ENCODE assay signal across 8 cellular contexts in the genomic region with DNA sequence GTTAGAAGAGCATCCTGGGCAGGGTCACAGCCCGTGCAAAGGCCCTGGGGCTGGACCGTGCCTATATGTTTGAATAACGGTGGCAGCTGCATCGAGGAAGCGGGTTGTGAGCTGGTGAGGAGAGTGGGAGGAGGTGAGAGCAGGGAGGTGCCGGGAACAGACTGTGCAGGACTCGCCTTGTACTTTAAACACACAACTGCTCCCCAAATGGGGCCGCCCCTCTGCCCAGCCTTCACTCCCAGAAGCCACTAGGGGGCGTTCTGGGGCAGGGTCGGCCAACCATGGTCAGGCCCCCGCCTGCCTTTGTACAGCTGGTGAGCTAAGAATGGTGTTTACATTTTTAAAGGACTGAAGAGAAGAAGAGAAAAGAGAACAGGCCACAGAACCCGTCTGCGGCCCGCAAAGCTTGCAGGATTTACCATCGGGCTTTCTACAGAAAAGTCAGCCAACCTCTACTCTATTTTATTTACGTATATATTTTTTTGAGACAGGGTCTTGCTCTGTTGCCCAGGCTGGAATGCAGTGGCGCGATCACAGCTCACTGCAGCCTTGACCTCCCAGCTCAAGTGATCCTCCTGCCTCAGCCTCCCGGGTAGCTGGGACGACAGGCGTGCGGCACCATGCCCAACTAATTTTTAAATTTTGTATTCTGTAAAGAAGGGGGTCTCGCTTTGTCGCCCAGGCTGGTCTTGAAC. TPM values are rescaled to one million over a fixed set of nuclear protein-coding genes. Genes with fewer than 3 reads are reported as not detected.
A peak's percentile ranks its signal among the peaks of the same experiment; 100 is the strongest.
DNase-seq lines count a peak whose midpoint lies in the region; ATAC-seq, FAIRE-seq and TF ChIP-seq lines count a peak whose summit lies in the region.
"Not testable (repeated sequence)": the region's sequence is repeated elsewhere in the genome, so short reads cannot be mapped to it uniquely, and the experiment has no call there.

No MANE protein-coding gene starts in this region.

- peak; percentile 45 to 64 (median 55) for TF ChIP-seq CTCF in GM12878 (IDR thresholded peaks at IDR 0.05 in 2 of 3, conservative IDR thresholded peaks at IDR 0.05 in 1 of 3; ENCODE audit: control insufficient read depth in 2 of 3, extremely low read depth in 1 of 3, insufficient read depth in 1 of 3, low read depth in 3 of 3, low read length in 3 of 3)
- TF ChIP-seq CTCF in neural cell (IDR thresholded peaks at IDR 0.05; ENCODE audit: poor library complexity, severe bottlenecking), result peak; percentile 27

- peak; percentile 81 for FAIRE-seq in GM12878 (lab: Jason Lieb, UNC)

- POLR2A ChIA-PET in GM12878 (lab: Charles Lee), result interaction anchor here (0.6 to 0.9 kb wide), 3 partner anchors 103 to 169 kb away, joined by 3 to 7 read pairs (median 4); no protein-coding TSS in a partner anchor

- not testable (repeated sequence) for H3K4me3 ChIP-seq in GM12878; neural cell (ENCODE audit: low read length)

- H3K4me1 ChIP-seq in GM12878 (ENCODE audit: control insufficient read depth, insufficient read depth, low read length), result not testable (repeated sequence)

- DNase-seq in COLO668 (lab: John Stamatoyannopoulos, UW; ENCODE audit: unreplicated experiment) (peak; percentile 4), OCI-M1 (lab: John Stamatoyannopoulos, UW) (peak; percentile 87), Right ventricle myocardium superior (peak; percentile 55)
- peak; percentile 31 to 38 for DNase-seq in activated CD4-positive, alpha-beta T cell treated with anti-CD3 and anti-CD28 coated beads, Interleukin-2, amount 50 U/mL, for 24 hours (ENCODE audit: low read depth in 1 of 2, low spot score in 1 of 2)
- not testable (repeated sequence) for DNase-seq in GM12878 (ENCODE audit: low read depth, low spot score)
- DNase-seq in stimulated activated effector memory CD8-positive, alpha-beta T cell treated with anti-CD3 and anti-CD28 coated beads, Interleukin-12 subunit alpha, Interleukin-12 subunit beta, amount 100 ng/mL, for 72 hours (ENCODE audit: low spot score in 2 of 2), result peak; percentile 39 to 76

- H3K36me3 Mint-ChIP-seq in stimulated activated effector memory CD8-positive, alpha-beta T cell treated with anti-CD3 and anti-CD28 coated beads, Interleukin-12 subunit alpha, Interleukin-12 subunit beta, amount 100 ng/mL, for 72 hours, result not testable (repeated sequence)

- TF ChIP-seq POLR2A in GM12878 (IDR thresholded peaks at IDR 0.05; ENCODE audit: low read depth, low read length), result not testable (repeated sequence)

- not testable (repeated sequence) for H3K9me3 Mint-ChIP-seq in stimulated activated effector memory CD8-positive, alpha-beta T cell treated with anti-CD3 and anti-CD28 coated beads, Interleukin-12 subunit alpha, Interleukin-12 subunit beta, amount 100 ng/mL, for 72 hours

- not testable (repeated sequence) for H3K79me2 ChIP-seq in GM12878 (ENCODE audit: control insufficient read depth, insufficient read depth, low read length)
- peaks cover 42% of the 10 kb centered on the region for H3K79me2 ChIP-seq in neural cell (replicated peaks; ENCODE audit: insufficient read depth, low read length)

- not testable (repeated sequence) for H2AFZ ChIP-seq in GM12878 (ENCODE audit: control insufficient read depth, low read depth, low read length); neural cell (ENCODE audit: low read depth, low read length)

- not testable (repeated sequence) for TF ChIP-seq EP300 in GM12878 (IDR thresholded peaks at IDR 0.05; ENCODE audit: borderline replicate concordance in 1 of 2, control insufficient read depth in 1 of 2, low read depth in 2 of 2, low read length in 2 of 2); neural cell (conservative IDR thresholded peaks at IDR 0.05; ENCODE audit: poor library complexity, severe bottlenecking)

- not testable (repeated sequence) for H3K4me2 ChIP-seq in GM12878 (ENCODE audit: control insufficient read depth, insufficient read depth); neural cell (ENCODE audit: low read length)

- peak; percentile 51 for TF ChIP-seq RAD21 in GM12878 (IDR thresholded peaks at IDR 0.05; ENCODE audit: insufficient read depth, low read depth, low read length)
- not testable (repeated sequence) for TF ChIP-seq RAD21 in neural cell (conservative IDR thresholded peaks at IDR 0.05)

- not testable (repeated sequence) for H3K4me3 Mint-ChIP-seq in stimulated activated effector memory CD8-positive, alpha-beta T cell treated with anti-CD3 and anti-CD28 coated beads, Interleukin-12 subunit alpha, Interleukin-12 subunit beta, amount 100 ng/mL, for 72 hours

- not testable (repeated sequence) for H4K20me1 ChIP-seq in GM12878 (ENCODE audit: control insufficient read depth, insufficient read depth)
- peaks cover 20% of the 10 kb centered on the region for H4K20me1 ChIP-seq in neural cell (ENCODE audit: insufficient read depth)

- in situ Hi-C loops in GM12878 (cut with MboI), result not testable (repeated sequence)

- H3F3A ChIP-seq in neural cell (ENCODE audit: insufficient read depth, low read length, poor library complexity, severe bottlenecking), result not testable (repeated sequence)

- H3K9me3 ChIP-seq in GM12878 (replicated peaks; ENCODE audit: control insufficient read depth, insufficient read depth, low read length); neural cell (ENCODE audit: low read length): not testable (repeated sequence)

- H3K9me2 ChIP-seq in neural cell (ENCODE audit: insufficient read depth, low read length), result not testable (repeated sequence)

- 41% methylated on average over 24 of the region's 24 CpGs for WGBS in GM12878 (ENCODE audit: insufficient coverage, insufficient replicate concordance, low lambda C conversion rate, missing lambda C conversion rate)

- H3K27ac Mint-ChIP-seq in stimulated activated effector memory CD8-positive, alpha-beta T cell treated with anti-CD3 and anti-CD28 coated beads, Interleukin-12 subunit alpha, Interleukin-12 subunit beta, amount 100 ng/mL, for 72 hours, result not testable (repeated sequence)

- ATAC-seq in HG02642 (IDR thresholded peaks at IDR 0.05; ENCODE audit: poor library complexity, unreplicated experiment), result peak; percentile 45
- peak; percentile 88 for ATAC-seq in GM12878
- peak; percentile 25 for ATAC-seq in Right ventricle myocardium superior (ENCODE audit: poor library complexity)
- peak; percentile 78 for ATAC-seq in stimulated activated effector memory CD8-positive, alpha-beta T cell treated with anti-CD3 and anti-CD28 coated beads, Interleukin-12 subunit alpha, Interleukin-12 subunit beta, amount 100 ng/mL, for 72 hours

- not testable (repeated sequence) for H3K27ac ChIP-seq in GM12878 (ENCODE audit: control insufficient read depth, insufficient read depth); neural cell (ENCODE audit: low read length)

- CTCF ChIA-PET in GM12878 (lab: Yijun Ruan, JAX), result interaction anchor here (0.6 to 3.5 kb wide), 18 partner anchors 17 to 280 kb away, joined by 3 to 95 read pairs (median 6); partner anchors contain the start of gene ASF1B

- H3K9ac ChIP-seq in GM12878 (ENCODE audit: control insufficient read depth, insufficient read depth, low read length); neural cell (ENCODE audit: low read length): not testable (repeated sequence)

- peaks cover 65% of the 10 kb centered on the region for H3K4me1 Mint-ChIP-seq in stimulated activated effector memory CD8-positive, alpha-beta T cell treated with anti-CD3 and anti-CD28 coated beads, Interleukin-12 subunit alpha, Interleukin-12 subunit beta, amount 100 ng/mL, for 72 hours

- not testable (repeated sequence) for H3K27me3 ChIP-seq in GM12878 (replicated peaks in 1 of 2; ENCODE audit: control insufficient read depth in 2 of 2, insufficient read depth in 2 of 2, low read length in 1 of 2); neural cell (ENCODE audit: insufficient read depth, low read depth, low read length)

- intact Hi-C loops in GM12878 (cut with micrococcal nuclease; ENCODE audit: unreplicated experiment), result loop anchor here (1.0 to 10.0 kb wide), 2 partner anchors 148 to 285 kb away; no protein-coding TSS in a partner anchor
- intact Hi-C loops in Right ventricle myocardium superior (cut with DNase I), result loop anchor here (10.0 kb wide), 1 partner anchor 145 kb away; no protein-coding TSS in a partner anchor

- RAD21 ChIA-PET in GM12878 (lab: Charles Lee; ENCODE audit: unreplicated experiment), result interaction anchor here (0.6 to 3.0 kb wide), 8 partner anchors 64 to 206 kb away, joined by 3 to 33 read pairs (median 4); partner anchors contain the start of gene ASF1B

- BruUV-seq in GM12878 (replicated peaks; lab: Mats Ljungman, UMichigan), result not testable (repeated sequence)

- not testable (repeated sequence) for H3K36me3 ChIP-seq in GM12878 (ENCODE audit: control insufficient read depth in 2 of 2, insufficient read depth in 2 of 2, low read length in 1 of 2); neural cell (ENCODE audit: insufficient read depth, low read length)

- SMC1A ChIA-PET in GM12878 (lab: Charles Lee; ENCODE audit: uncharacterized antibody, unreplicated experiment), result interaction anchor here (0.6 to 3.0 kb wide), 4 partner anchors 81 to 416 kb away, joined by 3 to 35 read pairs (median 4); no protein-coding TSS in a partner anchor

TF ChIP-seq in GM12878, 131 proteins besides CTCF, POLR2A, EP300 and RAD21 (continues in another document):
- TF ChIP-seq SMC3 (IDR thresholded peaks at IDR 0.05; ENCODE audit: borderline replicate concordance, low read length), result peak; percentile 56

RNA-seq across cellular contexts. Expression of gene ADGRL1, which starts 5.7 kb away (rescaled TPM):
- total RNA-seq in GM12878 (2013; cell fraction: nucleolus; rRNA removed), result 22.3 and 24.4 TPM in 2 replicates
- 1.4 and 1.9 TPM in 2 replicates for total RNA-seq in GM12878 (2014; rRNA removed)
- 0.45 and 0.92 TPM in 2 replicates for total RNA-seq in GM12878 (2014; rRNA removed; fragmentation: Illumina TruSeq; extraction: Trizol)
- total RNA-seq in GM12878 (2021), result 4.8 and 5.0 TPM in 2 replicates
- 0.20 TPM for polyA plus RNA-seq in GM12878 (2011; ENCODE audit: low read depth)
- 0.24 and 1.4 TPM in 2 replicates for polyA plus RNA-seq in GM12878 (2011; rRNA removed)
- polyA plus RNA-seq in GM12878 (2011; cell fraction: cytosol; rRNA removed), result 1.5 and 2.1 TPM in 2 replicates
- 6.3 and 11.5 TPM in 2 replicates for polyA plus RNA-seq in GM12878 (2011; cell fraction: nucleus; rRNA removed)
- polyA plus RNA-seq in GM12878 (2012), result 1.9 and 2.0 TPM in 2 replicates
- polyA plus RNA-seq in GM12878 (2014; fragmentation: Illumina TruSeq; extraction: Trizol), result 0.24 and 0.97 TPM in 2 replicates
- under 1 TPM; 0.05 to 0.14 TPM for polyA plus RNA-seq in GM12878 (2014; fragmentation: Nextera tagmentation; extraction: Ambion mirVana)
- polyA plus RNA-seq in GM12878 (2014; rRNA removed), result 1.7 and 4.5 TPM in 2 replicates
- polyA plus RNA-seq in GM12878 (2016; fragmentation: Nextera tagmentation; extraction: Ambion mirVana), result under 1 TPM; 0.24 to 0.25 TPM
- polyA minus RNA-seq in GM12878 (2011; rRNA and poly(A)+ RNA removed), result 3.3 and 4.8 TPM in 2 replicates
- polyA minus RNA-seq in GM12878 (2011; cell fraction: cytosol; rRNA and poly(A)+ RNA removed), result 2.7 and 4.3 TPM in 2 replicates
- polyA minus RNA-seq in GM12878 (2011; cell fraction: nucleus; rRNA and poly(A)+ RNA removed), result 1.5 and 3.0 TPM in 2 replicates
- total RNA-seq in Right ventricle myocardium superior, result 20.0 TPM
- polyA plus RNA-seq in neural cell, result 22.2 and 28.5 TPM in 2 replicates
- 90.3 and 92.8 TPM in 2 replicates for polyA minus RNA-seq in neural cell

Comparison
In these comparisons a context has a peak if more than half of its experiments do, and no peak if none do; other contexts are left out.
1. ATAC-seq: peak in every context shown above with its lines; median percentile 88 in GM12878; 78 in stimulated activated effector memory CD8-positive, alpha-beta T cell treated with anti-CD3 and anti-CD28 coated beads, Interleukin-12 subunit alpha, Interleukin-12 subunit beta, amount 100 ng/mL, for 72 hours; 45 in HG02642; 25 in Right ventricle myocardium superior.